29 cellular contexts compared by ENCODE assay signal in genomic region chr1:94715311-94715710, GRCh38.
"Had no signal": no experiment of that assay in that cellular context is flagged by ENCODE, and none has a peak within 500 bp of the region (broad histone marks: within the 10 kb centered on the region; RNA-seq: fewer than 3 reads in every experiment).

No MANE protein-coding gene starts in this region.

- H3K9me3 ChIP-seq: adrenal gland, body of pancreas, colonic mucosa, gastrocnemius medialis, left ventricle myocardium inferior, spleen, testis, transverse colon, uterus had no signal

- H3K9me3 Mint-ChIP-seq: activated naive CD8-positive, alpha-beta T cell treated with anti-CD3 and anti-CD28 coated beads for 36 hours; mesothelial cell of epicardium; neural crest cell had no signal

- H3K27ac ChIP-seq: adrenal gland, body of pancreas, colonic mucosa, left ventricle myocardium inferior, parathyroid adenoma, spleen, testis, transverse colon had no signal

- H3K79me2 ChIP-seq: parathyroid adenoma had no signal

- H3K36me3 ChIP-seq: adrenal gland, colonic mucosa, gastrocnemius medialis, left ventricle myocardium inferior, spleen, transverse colon, uterus had no signal

- H2AFZ ChIP-seq: parathyroid adenoma had no signal

- H3K4me3 ChIP-seq: adrenal gland, body of pancreas, colonic mucosa, gastrocnemius medialis, left ventricle myocardium inferior, lung, spleen, testis, transverse colon, uterus had no signal

- H3K36me3 Mint-ChIP-seq: activated naive CD8-positive, alpha-beta T cell treated with anti-CD3 and anti-CD28 coated beads for 36 hours; naive B cell had no signal

- H3K4me1 ChIP-seq: body of pancreas, colonic mucosa, gastrocnemius medialis, parathyroid adenoma, uterus had no signal

- H3K4me1 Mint-ChIP-seq: activated naive CD8-positive, alpha-beta T cell treated with anti-CD3 and anti-CD28 coated beads for 36 hours; neural crest cell had no signal

- H3K27me3 ChIP-seq: adrenal gland, body of pancreas, colonic mucosa, gastrocnemius medialis, spleen, testis, transverse colon, uterus had no signal

- H3K27ac Mint-ChIP-seq: activated naive CD8-positive, alpha-beta T cell treated with anti-CD3 and anti-CD28 coated beads for 36 hours; mesothelial cell of epicardium had no signal

- H3K27me3 Mint-ChIP-seq: naive B cell had no signal

- H3K4me3 Mint-ChIP-seq: activated naive CD8-positive, alpha-beta T cell treated with anti-CD3 and anti-CD28 coated beads for 36 hours; mesothelial cell of epicardium; naive B cell; neural crest cell had no signal

- H3K9ac ChIP-seq: parathyroid adenoma had no signal

- DNase-seq: activated CD4-positive, alpha-beta T cell treated with anti-CD3 and anti-CD28 coated beads for 4 hours; activated CD4-positive, alpha-beta T cell treated with anti-CD3 and anti-CD28 coated beads, Interleukin-2, amount 50 U/mL, for 48 hours; activated CD8-positive, alpha-beta memory T cell treated with anti-CD3 and anti-CD28 coated beads for 24 hours; activated effector memory CD4-positive, alpha-beta T cell treated with Interleukin-2 at 50 U/mL for 16 hours; activated naive CD4-positive, alpha-beta T cell treated with Interleukin-2 at 50 U/mL for 16 hours; activated naive CD8-positive, alpha-beta T cell treated with anti-CD3 and anti-CD28 coated beads for 36 hours; adrenal gland; aorta; body of pancreas; cerebellar nuclear complex; colonic mucosa; effector CD8-positive, alpha-beta T cell; gastrocnemius medialis; glutamatergic neuron; islet precursor cell; left ventricle myocardium inferior; naive B cell; occipital lobe; right cardiac atrium; spleen; stimulated activated CD4-positive, alpha-beta T cell treated with anti-CD3 and anti-CD28 coated beads, Interleukin-4, amount 100 ng/mL, for 1 hour; stimulated activated naive CD8-positive, alpha-beta T cell treated with anti-CD3 and anti-CD28 coated beads, Interleukin-15, Interleukin-2, amounts not matched to agents 100 U/mL and 50 U/mL, for 24 hours; testis; transverse colon; uterus had no signal
